Comparison of ENCODE assay signal across 1 cellular context in the genomic region with DNA sequence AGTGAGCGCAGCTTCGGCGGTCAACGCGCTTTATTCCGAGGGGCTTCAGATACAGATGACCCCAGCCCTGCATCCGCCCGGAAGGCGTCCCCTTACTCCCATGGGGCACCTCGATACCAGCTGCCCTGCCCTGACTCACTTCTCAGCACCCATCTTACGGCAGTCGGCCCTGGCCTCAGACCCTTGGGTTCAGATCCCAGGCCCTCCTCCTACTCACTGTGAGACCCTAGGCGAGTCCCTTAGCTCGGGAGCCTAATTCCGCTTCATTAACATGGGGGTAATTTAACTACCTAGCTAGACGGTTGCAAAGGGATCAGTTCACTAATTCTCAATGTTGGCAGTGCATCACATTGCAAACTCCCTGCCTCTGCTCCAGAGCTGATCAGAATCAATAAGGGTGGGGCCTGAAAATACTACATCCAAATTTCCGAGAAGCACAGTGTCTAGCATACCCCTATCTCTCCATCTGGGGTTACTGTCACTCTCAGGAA.
TF ChIP-seq lines count a peak whose summit lies in the region.

No MANE protein-coding gene starts in this region.

TF ChIP-seq in HepG2, 621 proteins besides CTCF, POLR2A, EP300 and RAD21 (continued from another document and continues in another):
- TF ChIP-seq, protein P1, sequence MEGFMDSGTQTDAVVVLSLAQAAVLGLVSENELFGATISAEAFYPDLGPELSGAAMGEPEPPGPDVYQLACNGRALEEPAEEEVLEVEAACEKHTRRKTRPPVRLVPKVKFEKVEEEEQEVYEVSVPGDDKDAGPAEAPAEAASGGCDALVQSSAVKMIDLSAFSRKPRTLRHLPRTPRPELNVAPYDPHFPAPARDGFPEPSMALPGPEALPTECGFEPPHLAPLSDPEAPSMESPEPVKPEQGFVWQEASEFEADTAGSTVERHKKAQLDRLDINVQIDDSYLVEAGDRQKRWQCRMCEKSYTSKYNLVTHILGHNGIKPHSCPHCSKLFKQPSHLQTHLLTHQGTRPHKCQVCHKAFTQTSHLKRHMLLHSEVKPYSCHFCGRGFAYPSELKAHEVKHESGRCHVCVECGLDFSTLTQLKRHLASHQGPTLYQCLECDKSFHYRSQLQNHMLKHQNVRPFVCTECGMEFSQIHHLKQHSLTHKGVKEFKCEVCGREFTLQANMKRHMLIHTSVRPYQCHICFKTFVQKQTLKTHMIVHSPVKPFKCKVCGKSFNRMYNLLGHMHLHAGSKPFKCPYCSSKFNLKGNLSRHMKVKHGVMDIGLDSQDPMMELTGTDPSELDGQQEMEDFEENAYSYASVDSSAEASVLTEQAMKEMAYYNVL (CRISPR knock-in tag; IDR thresholded peaks at IDR 0.05; ENCODE audit: borderline replicate concordance) = 0 out of 2 replicates have a peak, but pooled peaks have one; percentile 0
- no peak for TF ChIP-seq HHEX (CRISPR knock-in tag; IDR thresholded peaks at IDR 0.05)
- TF ChIP-seq MEIS2 (CRISPR knock-in tag; IDR thresholded peaks at IDR 0.05) = peak; percentile 48; the same call in 1 of the 2 replicates
- TF ChIP-seq, protein P2, sequence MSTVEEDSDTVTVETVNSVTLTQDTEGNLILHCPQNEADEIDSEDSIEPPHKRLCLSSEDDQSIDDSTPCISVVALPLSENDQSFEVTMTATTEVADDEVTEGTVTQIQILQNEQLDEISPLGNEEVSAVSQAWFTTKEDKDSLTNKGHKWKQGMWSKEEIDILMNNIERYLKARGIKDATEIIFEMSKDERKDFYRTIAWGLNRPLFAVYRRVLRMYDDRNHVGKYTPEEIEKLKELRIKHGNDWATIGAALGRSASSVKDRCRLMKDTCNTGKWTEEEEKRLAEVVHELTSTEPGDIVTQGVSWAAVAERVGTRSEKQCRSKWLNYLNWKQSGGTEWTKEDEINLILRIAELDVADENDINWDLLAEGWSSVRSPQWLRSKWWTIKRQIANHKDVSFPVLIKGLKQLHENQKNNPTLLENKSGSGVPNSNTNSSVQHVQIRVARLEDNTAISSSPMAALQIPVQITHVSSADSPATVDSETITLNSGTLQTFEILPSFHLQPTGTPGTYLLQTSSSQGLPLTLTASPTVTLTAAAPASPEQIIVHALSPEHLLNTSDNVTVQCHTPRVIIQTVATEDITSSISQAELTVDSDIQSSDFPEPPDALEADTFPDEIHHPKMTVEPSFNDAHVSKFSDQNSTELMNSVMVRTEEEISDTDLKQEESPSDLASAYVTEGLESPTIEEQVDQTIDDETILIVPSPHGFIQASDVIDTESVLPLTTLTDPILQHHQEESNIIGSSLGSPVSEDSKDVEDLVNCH (CRISPR knock-in tag; IDR thresholded peaks at IDR 0.05) = no peak
- TF ChIP-seq, protein P3, sequence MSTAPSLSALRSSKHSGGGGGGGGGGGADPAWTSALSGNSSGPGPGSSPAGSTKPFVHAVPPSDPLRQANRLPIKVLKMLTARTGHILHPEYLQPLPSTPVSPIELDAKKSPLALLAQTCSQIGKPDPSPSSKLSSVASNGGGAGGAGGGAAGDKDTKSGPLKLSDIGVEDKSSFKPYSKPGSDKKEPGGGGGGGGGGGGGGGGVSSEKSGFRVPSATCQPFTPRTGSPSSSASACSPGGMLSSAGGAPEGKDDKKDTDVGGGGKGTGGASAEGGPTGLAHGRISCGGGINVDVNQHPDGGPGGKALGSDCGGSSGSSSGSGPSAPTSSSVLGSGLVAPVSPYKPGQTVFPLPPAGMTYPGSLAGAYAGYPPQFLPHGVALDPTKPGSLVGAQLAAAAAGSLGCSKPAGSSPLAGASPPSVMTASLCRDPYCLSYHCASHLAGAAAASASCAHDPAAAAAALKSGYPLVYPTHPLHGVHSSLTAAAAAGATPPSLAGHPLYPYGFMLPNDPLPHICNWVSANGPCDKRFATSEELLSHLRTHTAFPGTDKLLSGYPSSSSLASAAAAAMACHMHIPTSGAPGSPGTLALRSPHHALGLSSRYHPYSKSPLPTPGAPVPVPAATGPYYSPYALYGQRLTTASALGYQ (CRISPR knock-in tag; IDR thresholded peaks at IDR 0.05) = no peak
- TF ChIP-seq ZNF12 (CRISPR knock-in tag; IDR thresholded peaks at IDR 0.05) = no peak
- TF ChIP-seq ERF (CRISPR knock-in tag; IDR thresholded peaks at IDR 0.05) = no peak
- TF ChIP-seq MAFG (CRISPR knock-in tag; IDR thresholded peaks at IDR 0.05) = no peak
- no peak for TF ChIP-seq ZSCAN12 (CRISPR knock-in tag; IDR thresholded peaks at IDR 0.05)
- TF ChIP-seq, protein P4, sequence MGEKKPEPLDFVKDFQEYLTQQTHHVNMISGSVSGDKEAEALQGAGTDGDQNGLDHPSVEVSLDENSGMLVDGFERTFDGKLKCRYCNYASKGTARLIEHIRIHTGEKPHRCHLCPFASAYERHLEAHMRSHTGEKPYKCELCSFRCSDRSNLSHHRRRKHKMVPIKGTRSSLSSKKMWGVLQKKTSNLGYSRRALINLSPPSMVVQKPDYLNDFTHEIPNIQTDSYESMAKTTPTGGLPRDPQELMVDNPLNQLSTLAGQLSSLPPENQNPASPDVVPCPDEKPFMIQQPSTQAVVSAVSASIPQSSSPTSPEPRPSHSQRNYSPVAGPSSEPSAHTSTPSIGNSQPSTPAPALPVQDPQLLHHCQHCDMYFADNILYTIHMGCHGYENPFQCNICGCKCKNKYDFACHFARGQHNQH (CRISPR knock-in tag; IDR thresholded peaks at IDR 0.05) = no peak
- TF ChIP-seq SATB2 (CRISPR knock-in tag; IDR thresholded peaks at IDR 0.05) = 0 out of 2 replicates have a peak, but pooled peaks have one; percentile 12
- TF ChIP-seq RAD51 (IDR thresholded peaks at IDR 0.05; ENCODE audit: borderline replicate concordance) = no peak
- TF ChIP-seq U2AF1 (optimal IDR thresholded peaks at IDR 0.05; ENCODE audit: low read depth, low read length) = no peak
- no peak for TF ChIP-seq ZNF274 (CRISPR knock-in tag; IDR thresholded peaks at IDR 0.05)
- TF ChIP-seq ZSCAN9 (CRISPR knock-in tag; IDR thresholded peaks at IDR 0.05; ENCODE audit: borderline replicate concordance) = no peak
- TF ChIP-seq, protein P5, sequence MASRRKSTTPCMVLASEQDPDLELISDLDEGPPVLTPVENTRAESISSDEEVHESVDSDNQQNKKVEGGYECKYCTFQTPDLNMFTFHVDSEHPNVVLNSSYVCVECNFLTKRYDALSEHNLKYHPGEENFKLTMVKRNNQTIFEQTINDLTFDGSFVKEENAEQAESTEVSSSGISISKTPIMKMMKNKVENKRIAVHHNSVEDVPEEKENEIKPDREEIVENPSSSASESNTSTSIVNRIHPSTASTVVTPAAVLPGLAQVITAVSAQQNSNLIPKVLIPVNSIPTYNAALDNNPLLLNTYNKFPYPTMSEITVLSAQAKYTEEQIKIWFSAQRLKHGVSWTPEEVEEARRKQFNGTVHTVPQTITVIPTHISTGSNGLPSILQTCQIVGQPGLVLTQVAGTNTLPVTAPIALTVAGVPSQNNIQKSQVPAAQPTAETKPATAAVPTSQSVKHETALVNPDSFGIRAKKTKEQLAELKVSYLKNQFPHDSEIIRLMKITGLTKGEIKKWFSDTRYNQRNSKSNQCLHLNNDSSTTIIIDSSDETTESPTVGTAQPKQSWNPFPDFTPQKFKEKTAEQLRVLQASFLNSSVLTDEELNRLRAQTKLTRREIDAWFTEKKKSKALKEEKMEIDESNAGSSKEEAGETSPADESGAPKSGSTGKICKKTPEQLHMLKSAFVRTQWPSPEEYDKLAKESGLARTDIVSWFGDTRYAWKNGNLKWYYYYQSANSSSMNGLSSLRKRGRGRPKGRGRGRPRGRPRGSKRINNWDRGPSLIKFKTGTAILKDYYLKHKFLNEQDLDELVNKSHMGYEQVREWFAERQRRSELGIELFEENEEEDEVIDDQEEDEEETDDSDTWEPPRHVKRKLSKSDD (CRISPR knock-in tag; IDR thresholded peaks at IDR 0.05; ENCODE audit: low read depth) = no peak
- no peak for TF ChIP-seq NFKBIZ (CRISPR knock-in tag; IDR thresholded peaks at IDR 0.05)
- TF ChIP-seq MED1 (CRISPR knock-in tag; IDR thresholded peaks at IDR 0.05) = no peak
- TF ChIP-seq ZNF720 (CRISPR knock-in tag; IDR thresholded peaks at IDR 0.05) = no peak
- TF ChIP-seq, protein P6, sequence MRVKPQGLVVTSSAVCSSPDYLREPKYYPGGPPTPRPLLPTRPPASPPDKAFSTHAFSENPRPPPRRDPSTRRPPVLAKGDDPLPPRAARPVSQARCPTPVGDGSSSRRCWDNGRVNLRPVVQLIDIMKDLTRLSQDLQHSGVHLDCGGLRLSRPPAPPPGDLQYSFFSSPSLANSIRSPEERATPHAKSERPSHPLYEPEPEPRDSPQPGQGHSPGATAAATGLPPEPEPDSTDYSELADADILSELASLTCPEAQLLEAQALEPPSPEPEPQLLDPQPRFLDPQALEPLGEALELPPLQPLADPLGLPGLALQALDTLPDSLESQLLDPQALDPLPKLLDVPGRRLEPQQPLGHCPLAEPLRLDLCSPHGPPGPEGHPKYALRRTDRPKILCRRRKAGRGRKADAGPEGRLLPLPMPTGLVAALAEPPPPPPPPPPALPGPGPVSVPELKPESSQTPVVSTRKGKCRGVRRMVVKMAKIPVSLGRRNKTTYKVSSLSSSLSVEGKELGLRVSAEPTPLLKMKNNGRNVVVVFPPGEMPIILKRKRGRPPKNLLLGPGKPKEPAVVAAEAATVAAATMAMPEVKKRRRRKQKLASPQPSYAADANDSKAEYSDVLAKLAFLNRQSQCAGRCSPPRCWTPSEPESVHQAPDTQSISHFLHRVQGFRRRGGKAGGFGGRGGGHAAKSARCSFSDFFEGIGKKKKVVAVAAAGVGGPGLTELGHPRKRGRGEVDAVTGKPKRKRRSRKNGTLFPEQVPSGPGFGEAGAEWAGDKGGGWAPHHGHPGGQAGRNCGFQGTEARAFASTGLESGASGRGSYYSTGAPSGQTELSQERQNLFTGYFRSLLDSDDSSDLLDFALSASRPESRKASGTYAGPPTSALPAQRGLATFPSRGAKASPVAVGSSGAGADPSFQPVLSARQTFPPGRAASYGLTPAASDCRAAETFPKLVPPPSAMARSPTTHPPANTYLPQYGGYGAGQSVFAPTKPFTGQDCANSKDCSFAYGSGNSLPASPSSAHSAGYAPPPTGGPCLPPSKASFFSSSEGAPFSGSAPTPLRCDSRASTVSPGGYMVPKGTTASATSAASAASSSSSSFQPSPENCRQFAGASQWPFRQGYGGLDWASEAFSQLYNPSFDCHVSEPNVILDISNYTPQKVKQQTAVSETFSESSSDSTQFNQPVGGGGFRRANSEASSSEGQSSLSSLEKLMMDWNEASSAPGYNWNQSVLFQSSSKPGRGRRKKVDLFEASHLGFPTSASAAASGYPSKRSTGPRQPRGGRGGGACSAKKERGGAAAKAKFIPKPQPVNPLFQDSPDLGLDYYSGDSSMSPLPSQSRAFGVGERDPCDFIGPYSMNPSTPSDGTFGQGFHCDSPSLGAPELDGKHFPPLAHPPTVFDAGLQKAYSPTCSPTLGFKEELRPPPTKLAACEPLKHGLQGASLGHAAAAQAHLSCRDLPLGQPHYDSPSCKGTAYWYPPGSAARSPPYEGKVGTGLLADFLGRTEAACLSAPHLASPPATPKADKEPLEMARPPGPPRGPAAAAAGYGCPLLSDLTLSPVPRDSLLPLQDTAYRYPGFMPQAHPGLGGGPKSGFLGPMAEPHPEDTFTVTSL (CRISPR knock-in tag; IDR thresholded peaks at IDR 0.05; ENCODE audit: borderline replicate concordance) = no peak
- TF ChIP-seq ZNF430 (CRISPR knock-in tag; IDR thresholded peaks at IDR 0.05) = no peak
- no peak for TF ChIP-seq SRSF4 (IDR thresholded peaks at IDR 0.05; ENCODE audit: low read depth, low read length, poor library complexity, severe bottlenecking)
- TF ChIP-seq SP2 (CRISPR knock-in tag; IDR thresholded peaks at IDR 0.05) = no peak
- TF ChIP-seq ONECUT2 (CRISPR knock-in tag; IDR thresholded peaks at IDR 0.05) = no peak
- TF ChIP-seq ZNF138 (CRISPR knock-in tag; IDR thresholded peaks at IDR 0.05; ENCODE audit: low read depth) = no peak
- 0 out of 2 replicates have a peak, but pooled peaks have one; percentile 16 for TF ChIP-seq ZNF143 (CRISPR knock-in tag; IDR thresholded peaks at IDR 0.05)
- no peak for TF ChIP-seq AGO1 (IDR thresholded peaks at IDR 0.05; ENCODE audit: low read depth, low read length, poor library complexity, severe bottlenecking)
- peak; percentile 35 for TF ChIP-seq RBM22 (optimal IDR thresholded peaks at IDR 0.05; ENCODE audit: low read length)
- TF ChIP-seq WIZ (CRISPR knock-in tag; IDR thresholded peaks at IDR 0.05) = no peak
- TF ChIP-seq NR3C1 (CRISPR knock-in tag; IDR thresholded peaks at IDR 0.05) = no peak
- no peak for TF ChIP-seq FOXO1 (CRISPR knock-in tag; IDR thresholded peaks at IDR 0.05)
- TF ChIP-seq SOX13 (IDR thresholded peaks at IDR 0.05) = no peak
- no peak for TF ChIP-seq SOX13 (CRISPR knock-in tag; conservative IDR thresholded peaks at IDR 0.05 in 1 of 2, IDR thresholded peaks at IDR 0.05 in 1 of 2)
- TF ChIP-seq, protein P7, sequence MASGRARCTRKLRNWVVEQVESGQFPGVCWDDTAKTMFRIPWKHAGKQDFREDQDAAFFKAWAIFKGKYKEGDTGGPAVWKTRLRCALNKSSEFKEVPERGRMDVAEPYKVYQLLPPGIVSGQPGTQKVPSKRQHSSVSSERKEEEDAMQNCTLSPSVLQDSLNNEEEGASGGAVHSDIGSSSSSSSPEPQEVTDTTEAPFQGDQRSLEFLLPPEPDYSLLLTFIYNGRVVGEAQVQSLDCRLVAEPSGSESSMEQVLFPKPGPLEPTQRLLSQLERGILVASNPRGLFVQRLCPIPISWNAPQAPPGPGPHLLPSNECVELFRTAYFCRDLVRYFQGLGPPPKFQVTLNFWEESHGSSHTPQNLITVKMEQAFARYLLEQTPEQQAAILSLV (CRISPR knock-in tag; IDR thresholded peaks at IDR 0.05; ENCODE audit: borderline replicate concordance) = 0 out of 2 replicates have a peak, but pooled peaks have one; percentile 3
- TF ChIP-seq, protein P8, sequence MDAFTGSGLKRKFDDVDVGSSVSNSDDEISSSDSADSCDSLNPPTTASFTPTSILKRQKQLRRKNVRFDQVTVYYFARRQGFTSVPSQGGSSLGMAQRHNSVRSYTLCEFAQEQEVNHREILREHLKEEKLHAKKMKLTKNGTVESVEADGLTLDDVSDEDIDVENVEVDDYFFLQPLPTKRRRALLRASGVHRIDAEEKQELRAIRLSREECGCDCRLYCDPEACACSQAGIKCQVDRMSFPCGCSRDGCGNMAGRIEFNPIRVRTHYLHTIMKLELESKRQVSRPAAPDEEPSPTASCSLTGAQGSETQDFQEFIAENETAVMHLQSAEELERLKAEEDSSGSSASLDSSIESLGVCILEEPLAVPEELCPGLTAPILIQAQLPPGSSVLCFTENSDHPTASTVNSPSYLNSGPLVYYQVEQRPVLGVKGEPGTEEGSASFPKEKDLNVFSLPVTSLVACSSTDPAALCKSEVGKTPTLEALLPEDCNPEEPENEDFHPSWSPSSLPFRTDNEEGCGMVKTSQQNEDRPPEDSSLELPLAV (CRISPR knock-in tag; conservative IDR thresholded peaks at IDR 0.05; ENCODE audit: low read depth) = no peak
- TF ChIP-seq KLF13 (CRISPR knock-in tag; IDR thresholded peaks at IDR 0.05) = no peak
- TF ChIP-seq RBFOX2 (IDR thresholded peaks at IDR 0.05; ENCODE audit: low read depth, low read length) = peak; percentile 18
- TF ChIP-seq ZNF724P (CRISPR knock-in tag; IDR thresholded peaks at IDR 0.05; ENCODE audit: borderline replicate concordance) = no peak
- TF ChIP-seq KDM5B (CRISPR knock-in tag; IDR thresholded peaks at IDR 0.05; ENCODE audit: borderline replicate concordance) = 0 out of 2 replicates have a peak, but pooled peaks have one; percentile 4
- TF ChIP-seq ATF7 (IDR thresholded peaks at IDR 0.05) = no peak
- no peak for TF ChIP-seq ATF7 (CRISPR knock-in tag; IDR thresholded peaks at IDR 0.05)
- no peak for TF ChIP-seq MIER2 (CRISPR knock-in tag; IDR thresholded peaks at IDR 0.05)
